Comparison of ENCODE assay signal across 8 cellular contexts in the genomic region with DNA sequence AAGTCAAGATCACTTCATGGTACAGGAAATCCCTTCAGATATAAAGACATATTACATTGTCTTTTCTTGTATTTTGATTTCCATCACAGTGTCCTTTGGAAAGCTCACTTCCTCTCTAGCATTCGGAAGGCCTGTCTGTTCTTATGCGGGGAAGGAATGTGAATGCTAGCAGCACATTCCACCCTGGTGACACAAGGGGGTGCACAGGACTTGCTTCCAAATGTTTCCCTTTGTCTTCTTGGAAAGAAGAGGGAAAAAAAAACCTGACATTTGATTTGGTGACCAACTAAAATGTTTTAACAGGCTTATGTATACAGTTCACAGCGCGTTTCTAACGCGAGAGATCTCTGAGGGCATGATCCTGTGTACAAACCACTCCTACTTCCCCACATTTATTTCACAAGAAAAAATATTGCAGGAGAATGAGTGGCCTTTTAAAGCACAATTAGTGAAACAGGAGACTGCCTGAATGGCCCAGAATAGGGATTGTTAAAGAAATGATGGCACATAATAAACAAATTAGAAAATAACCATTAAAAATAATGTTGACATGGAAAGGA.
DNase-seq lines count a peak whose midpoint lies in the region; ATAC-seq, FAIRE-seq and TF ChIP-seq lines count a peak whose summit lies in the region.

No MANE protein-coding gene starts in this region.

- no peaks in the 10 kb centered on the region for H3K9me1 ChIP-seq in keratinocyte (ENCODE audit: control insufficient read depth, extremely low read depth, insufficient read depth, low read length)

- CTCF ChIA-PET in A673 (lab: Charles Lee) = no interaction called here

- no peaks in the 10 kb centered on the region for H3K36me3 Mint-ChIP-seq in immature natural killer cell

- no peaks in the 10 kb centered on the region for H3K79me2 ChIP-seq in keratinocyte (ENCODE audit: control insufficient read depth, insufficient read depth, low read length)

- BruUV-seq in A673 (replicated peaks; lab: Mats Ljungman, UMichigan) = no TSS peak

- H3K27me3 Mint-ChIP-seq in immature natural killer cell (ENCODE audit: low read depth in 3 of 3) = peaks cover 0 to 1% (median 1%) of the 10 kb centered on the region in 3 donors

- FAIRE-seq in keratinocyte (lab: Jason Lieb, UNC) = no peak

- H3K4me1 ChIP-seq in A673 (ENCODE audit: insufficient read depth, low read length, poor library complexity, severe bottlenecking) (no peaks in the 10 kb centered on the region), keratinocyte (ENCODE audit: control insufficient read depth, extremely low read depth, insufficient read depth, low read length) (no peaks in the 10 kb centered on the region)

- H3K36me3 ChIP-seq in A673 (ENCODE audit: insufficient read depth, low read length, poor library complexity, severe bottlenecking) (no peaks in the 10 kb centered on the region), keratinocyte (ENCODE audit: control insufficient read depth in 2 of 2, extremely low read depth in 1 of 2, insufficient read depth in 2 of 2, low read length in 2 of 2) (no peaks in the 10 kb centered on the region)

- H2AFZ ChIP-seq in keratinocyte (ENCODE audit: control insufficient read depth, low read length) = peak overlapping the region; percentile 38

- no peaks in the 10 kb centered on the region for H4K20me1 ChIP-seq in keratinocyte (ENCODE audit: control insufficient read depth, extremely low read depth, insufficient read depth, low read length)

- H3K9ac ChIP-seq in keratinocyte (ENCODE audit: control insufficient read depth, extremely low read depth, insufficient read depth, low read length) = no peak overlapping the region

- H3K9me3 Mint-ChIP-seq in immature natural killer cell = no peaks in the 10 kb centered on the region

- H3K4me3 Mint-ChIP-seq in immature natural killer cell = no peak overlapping the region

- H3K27me3 ChIP-seq in A673 (replicated peaks; ENCODE audit: insufficient read depth, low read depth, low read length, poor library complexity) (peaks cover 16% of the 10 kb centered on the region), keratinocyte (ENCODE audit: control insufficient read depth, extremely low read depth, insufficient read depth, low read length) (no peaks in the 10 kb centered on the region)

- dilution Hi-C loops in keratinocyte (cut with MboI; ENCODE audit: extremely low pct_ligation_motif_present, low sequenced_read_pairs) = no loop called here

- ATAC-seq in GM21515 (IDR thresholded peaks at IDR 0.05; ENCODE audit: unreplicated experiment) (no peak), HG02870 (IDR thresholded peaks at IDR 0.05; ENCODE audit: unreplicated experiment) (no peak)

- in situ Hi-C loops in T47D (cut with HindIII; ENCODE audit: low pct_unique_long_range_greater_than_20kb, low sequenced_read_pairs) = no loop called here

- H3K27ac Mint-ChIP-seq in immature natural killer cell = no peak overlapping the region

- intact Hi-C loops in A673 (cut with micrococcal nuclease; ENCODE audit: unreplicated experiment) = loop anchor here (2.0 to 10.0 kb wide), 2 partner anchors 372 to 1450 kb away; no protein-coding TSS in a partner anchor

- no peaks in the 10 kb centered on the region for H3K4me1 Mint-ChIP-seq in immature natural killer cell

- POLR2A ChIA-PET in A673 (lab: Charles Lee; ENCODE audit: low non-redundant PET) = no interaction called here

- H3K4me3 ChIP-seq in A673 (ENCODE audit: low read depth, low read length, poor library complexity, severe bottlenecking) = no peak overlapping the region
- H3K4me3 ChIP-seq in LNCaP clone FGC (ENCODE audit: low read depth, low read length) = no peak overlapping the region
- H3K4me3 ChIP-seq in keratinocyte (ENCODE audit: control insufficient read depth in 2 of 3, extremely low read depth in 1 of 3, insufficient read depth in 2 of 3, low read depth in 1 of 3, low read length in 3 of 3) = no peak overlapping the region

- H3K27ac ChIP-seq in A673 (ENCODE audit: low read depth, low read length, poor library complexity, severe bottlenecking) = no peak overlapping the region
- no peak overlapping the region for H3K27ac ChIP-seq in keratinocyte (ENCODE audit: control insufficient read depth, insufficient read depth, low read length)

- DNase-seq in A673 (ENCODE audit: low spot score) (peak; percentile 20), LNCaP clone FGC (ENCODE audit: low read depth) (no peak), T47D (ENCODE audit: low read depth in 1 of 2, low spot score in 1 of 2) (peak; percentile 67 to 84), keratinocyte (ENCODE audit: low read depth, low spot score) (no peak), immature natural killer cell (no peak)
- no peak for DNase-seq in effector CD8-positive, alpha-beta T cell (lab: John Stamatoyannopoulos, UW)

- no peaks in the 10 kb centered on the region for H3K9me3 ChIP-seq in A673 (ENCODE audit: low read depth, low read length, poor library complexity, severe bottlenecking)
- H3K9me3 ChIP-seq in keratinocyte (ENCODE audit: control insufficient read depth, low read depth, low read length) = no peaks in the 10 kb centered on the region

- peak overlapping the region; percentile 25 for H3K4me2 ChIP-seq in keratinocyte (ENCODE audit: control insufficient read depth, extremely low read depth, insufficient read depth, low read depth, low read length)

- peak; percentile 35 for TF ChIP-seq CTCF in A673 (conservative IDR thresholded peaks at IDR 0.05; ENCODE audit: low read depth, low read length)
- TF ChIP-seq CTCF in LNCaP clone FGC (IDR thresholded peaks at IDR 0.05; ENCODE audit: control insufficient read depth, extremely low read depth, insufficient read depth) = peak; percentile 58
- TF ChIP-seq CTCF in keratinocyte (optimal IDR thresholded peaks at IDR 0.05 in 1 of 3, IDR thresholded peaks at IDR 0.05 in 1 of 3, conservative IDR thresholded peaks at IDR 0.05 in 1 of 3; ENCODE audit: extremely low read depth in 1 of 3, insufficient read depth in 2 of 3, low read length in 3 of 3) = peak; percentile 23 to 60 (median 31)

Comparison
In these comparisons a context has a peak if more than half of its experiments do, and no peak if none do; other contexts are left out.
1. DNase-seq: peak in A673 (single experiment) and T47D (2 of 2); none in LNCaP clone FGC (single experiment), keratinocyte (single experiment), effector CD8-positive, alpha-beta T cell (single experiment) and immature natural killer cell (0 of 3).
2. Peak in every context shown above with its lines, with median percentiles within 50 percentile points of each other: CTCF ChIP-seq.